ENCODE assay signal across 1 cellular context in the genomic region with DNA sequence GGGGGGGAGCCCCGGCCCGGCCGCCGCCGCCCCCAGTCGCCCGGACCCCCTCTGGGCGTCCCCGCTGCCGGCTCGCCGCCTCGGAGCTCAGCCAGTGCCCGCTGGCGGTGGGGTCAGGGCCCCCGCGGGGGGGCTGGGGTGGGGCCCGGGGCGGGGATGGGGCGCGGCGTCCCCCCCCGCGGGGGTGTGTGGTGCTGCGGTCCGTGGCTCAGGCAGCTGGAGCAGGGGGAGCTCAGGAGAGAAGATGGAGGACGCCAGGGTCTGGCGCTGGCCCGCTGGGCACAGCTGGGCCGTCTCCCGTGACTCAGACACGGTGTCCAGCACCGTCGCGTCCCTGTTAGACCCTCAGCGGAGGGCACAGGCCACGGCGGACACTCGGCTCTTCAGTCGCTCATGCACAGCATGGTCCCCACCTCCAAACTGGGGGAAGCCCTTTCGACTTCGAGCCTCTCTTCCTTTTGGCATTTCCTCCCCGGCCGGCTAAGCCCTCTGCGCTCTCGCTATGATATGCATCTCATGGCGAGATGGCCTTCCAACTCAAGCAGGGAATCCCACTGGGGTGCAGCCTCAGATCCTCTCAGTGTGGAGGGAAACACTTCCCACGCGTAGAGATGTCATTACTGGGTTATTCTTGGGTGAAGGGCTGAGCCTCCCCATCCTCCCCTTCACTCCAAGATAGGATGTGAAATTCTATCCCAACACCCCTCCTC.
TF ChIP-seq lines count a peak whose summit lies in the region.

No MANE protein-coding gene starts in this region.

TF ChIP-seq in HepG2, 621 proteins besides CTCF, POLR2A, EP300 and RAD21 (continued from another document and continues in another):
- TF ChIP-seq, protein P1, sequence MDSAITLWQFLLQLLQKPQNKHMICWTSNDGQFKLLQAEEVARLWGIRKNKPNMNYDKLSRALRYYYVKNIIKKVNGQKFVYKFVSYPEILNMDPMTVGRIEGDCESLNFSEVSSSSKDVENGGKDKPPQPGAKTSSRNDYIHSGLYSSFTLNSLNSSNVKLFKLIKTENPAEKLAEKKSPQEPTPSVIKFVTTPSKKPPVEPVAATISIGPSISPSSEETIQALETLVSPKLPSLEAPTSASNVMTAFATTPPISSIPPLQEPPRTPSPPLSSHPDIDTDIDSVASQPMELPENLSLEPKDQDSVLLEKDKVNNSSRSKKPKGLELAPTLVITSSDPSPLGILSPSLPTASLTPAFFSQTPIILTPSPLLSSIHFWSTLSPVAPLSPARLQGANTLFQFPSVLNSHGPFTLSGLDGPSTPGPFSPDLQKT (CRISPR knock-in tag; IDR thresholded peaks at IDR 0.05; ENCODE audit: borderline replicate concordance) = no peak
- TF ChIP-seq NR1H2 (CRISPR knock-in tag; IDR thresholded peaks at IDR 0.05; ENCODE audit: borderline replicate concordance, low read depth) (0 out of 2 replicates have a peak, but pooled peaks have one; percentile 52), NFIB (CRISPR knock-in tag; IDR thresholded peaks at IDR 0.05; ENCODE audit: borderline replicate concordance) (no peak), ZC3H4 (CRISPR knock-in tag; IDR thresholded peaks at IDR 0.05; ENCODE audit: borderline replicate concordance) (peak; percentile 80; the same call in 1 of the 2 replicates), POLR2AphosphoS5 (IDR thresholded peaks at IDR 0.05; ENCODE audit: low read depth, low read length) (peak; percentile 78), HNF4G (IDR thresholded peaks at IDR 0.05; ENCODE audit: borderline replicate concordance, low read depth, low read length) (peak; percentile 26; the same call in 1 of the 2 replicates), HNF4G (CRISPR knock-in tag; IDR thresholded peaks at IDR 0.05; ENCODE audit: borderline replicate concordance, low read depth) (peak; percentile 25; the same call in 1 of the 2 replicates), RBFOX2 (IDR thresholded peaks at IDR 0.05; ENCODE audit: low read depth, low read length) (peak; percentile 80), ZNF296 (CRISPR knock-in tag; conservative IDR thresholded peaks at IDR 0.05) (0 out of 2 replicates have a peak, but pooled peaks have one; percentile 27), ZNF776 (CRISPR knock-in tag; IDR thresholded peaks at IDR 0.05) (0 out of 2 replicates have a peak, but pooled peaks have one; percentile 72), ZNF891 (CRISPR knock-in tag; IDR thresholded peaks at IDR 0.05) (peak; percentile 38; the same call in 1 of the 2 replicates), GTF3A (CRISPR knock-in tag; conservative IDR thresholded peaks at IDR 0.05) (no peak), STAG1 (CRISPR knock-in tag; IDR thresholded peaks at IDR 0.05) (0 out of 2 replicates have a peak, but pooled peaks have one; percentile 22), DMAP1 (CRISPR knock-in tag; IDR thresholded peaks at IDR 0.05) (no peak; the same call in none of the 2 replicates), EED (CRISPR knock-in tag; IDR thresholded peaks at IDR 0.05) (0 out of 2 replicates have a peak, but pooled peaks have one; percentile 25), ZBTB7B (CRISPR knock-in tag; IDR thresholded peaks at IDR 0.05) (peak; percentile 42; the same call in 1 of the 2 replicates), TBL1XR1 (IDR thresholded peaks at IDR 0.05; ENCODE audit: borderline replicate concordance, low read length, partially characterized antibody) (peak; percentile 10), KIAA2018 (CRISPR knock-in tag; IDR thresholded peaks at IDR 0.05; ENCODE audit: borderline replicate concordance) (no peak), RXRA (CRISPR knock-in tag; IDR thresholded peaks at IDR 0.05) (peak; percentile 31; the same call in 1 of the 2 replicates), TGIF2 (CRISPR knock-in tag; IDR thresholded peaks at IDR 0.05) (peak; percentile 65; the same call in 1 of the 2 replicates), ZNF768 (CRISPR knock-in tag; IDR thresholded peaks at IDR 0.05) (peak; percentile 62), ZSCAN25 (CRISPR knock-in tag; IDR thresholded peaks at IDR 0.05) (peak; percentile 93), MAX (IDR thresholded peaks at IDR 0.05) (peak; percentile 59), HMGXB4 (CRISPR knock-in tag; IDR thresholded peaks at IDR 0.05; ENCODE audit: borderline replicate concordance in 1 of 2, low read depth in 1 of 2) (peak; percentile 52 to 77; a peak in 3 of 4 replicates), ZNF574 (CRISPR knock-in tag; IDR thresholded peaks at IDR 0.05) (peak; percentile 64), ZMAT3 (CRISPR knock-in tag; conservative IDR thresholded peaks at IDR 0.05) (peak; percentile 89), NR2F6 (IDR thresholded peaks at IDR 0.05) (no peak; the same call in 1 of the 2 replicates), NR2F6 (CRISPR knock-in tag; IDR thresholded peaks at IDR 0.05) (peak; percentile 21; the same call in 1 of the 2 replicates)
- TF ChIP-seq, protein P2, sequence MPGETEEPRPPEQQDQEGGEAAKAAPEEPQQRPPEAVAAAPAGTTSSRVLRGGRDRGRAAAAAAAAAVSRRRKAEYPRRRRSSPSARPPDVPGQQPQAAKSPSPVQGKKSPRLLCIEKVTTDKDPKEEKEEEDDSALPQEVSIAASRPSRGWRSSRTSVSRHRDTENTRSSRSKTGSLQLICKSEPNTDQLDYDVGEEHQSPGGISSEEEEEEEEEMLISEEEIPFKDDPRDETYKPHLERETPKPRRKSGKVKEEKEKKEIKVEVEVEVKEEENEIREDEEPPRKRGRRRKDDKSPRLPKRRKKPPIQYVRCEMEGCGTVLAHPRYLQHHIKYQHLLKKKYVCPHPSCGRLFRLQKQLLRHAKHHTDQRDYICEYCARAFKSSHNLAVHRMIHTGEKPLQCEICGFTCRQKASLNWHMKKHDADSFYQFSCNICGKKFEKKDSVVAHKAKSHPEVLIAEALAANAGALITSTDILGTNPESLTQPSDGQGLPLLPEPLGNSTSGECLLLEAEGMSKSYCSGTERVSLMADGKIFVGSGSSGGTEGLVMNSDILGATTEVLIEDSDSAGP (CRISPR knock-in tag; IDR thresholded peaks at IDR 0.05; ENCODE audit: borderline replicate concordance) = peak; percentile 71
- TF ChIP-seq, protein P3, sequence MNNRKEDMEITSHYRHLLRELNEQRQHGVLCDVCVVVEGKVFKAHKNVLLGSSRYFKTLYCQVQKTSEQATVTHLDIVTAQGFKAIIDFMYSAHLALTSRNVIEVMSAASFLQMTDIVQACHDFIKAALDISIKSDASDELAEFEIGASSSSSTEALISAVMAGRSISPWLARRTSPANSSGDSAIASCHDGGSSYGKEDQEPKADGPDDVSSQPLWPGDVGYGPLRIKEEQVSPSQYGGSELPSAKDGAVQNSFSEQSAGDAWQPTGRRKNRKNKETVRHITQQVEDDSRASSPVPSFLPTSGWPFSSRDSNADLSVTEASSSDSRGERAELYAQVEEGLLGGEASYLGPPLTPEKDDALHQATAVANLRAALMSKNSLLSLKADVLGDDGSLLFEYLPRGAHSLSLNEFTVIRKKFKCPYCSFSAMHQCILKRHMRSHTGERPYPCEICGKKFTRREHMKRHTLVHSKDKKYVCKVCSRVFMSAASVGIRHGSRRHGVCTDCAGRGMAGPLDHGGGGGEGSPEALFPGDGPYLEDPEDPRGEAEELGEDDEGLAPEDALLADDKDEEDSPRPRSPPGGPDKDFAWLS (CRISPR knock-in tag; IDR thresholded peaks at IDR 0.05; ENCODE audit: borderline replicate concordance) = 0 out of 2 replicates have a peak, but pooled peaks have one; percentile 53
- TF ChIP-seq, protein P4, sequence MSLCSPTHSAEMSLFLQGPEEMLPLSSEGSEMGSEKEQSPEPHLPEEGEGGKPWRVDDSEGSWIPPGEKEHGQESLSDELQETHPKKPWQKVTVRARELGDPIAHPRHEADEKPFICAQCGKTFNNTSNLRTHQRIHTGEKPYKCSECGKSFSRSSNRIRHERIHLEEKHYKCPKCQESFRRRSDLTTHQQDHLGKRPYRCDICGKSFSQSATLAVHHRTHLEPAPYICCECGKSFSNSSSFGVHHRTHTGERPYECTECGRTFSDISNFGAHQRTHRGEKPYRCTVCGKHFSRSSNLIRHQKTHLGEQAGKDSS (CRISPR knock-in tag; IDR thresholded peaks at IDR 0.05; ENCODE audit: borderline replicate concordance, low read depth) = peak; percentile 82; the same call in 1 of the 2 replicates
